8 cellular contexts compared by ENCODE assay signal in the genomic region with DNA sequence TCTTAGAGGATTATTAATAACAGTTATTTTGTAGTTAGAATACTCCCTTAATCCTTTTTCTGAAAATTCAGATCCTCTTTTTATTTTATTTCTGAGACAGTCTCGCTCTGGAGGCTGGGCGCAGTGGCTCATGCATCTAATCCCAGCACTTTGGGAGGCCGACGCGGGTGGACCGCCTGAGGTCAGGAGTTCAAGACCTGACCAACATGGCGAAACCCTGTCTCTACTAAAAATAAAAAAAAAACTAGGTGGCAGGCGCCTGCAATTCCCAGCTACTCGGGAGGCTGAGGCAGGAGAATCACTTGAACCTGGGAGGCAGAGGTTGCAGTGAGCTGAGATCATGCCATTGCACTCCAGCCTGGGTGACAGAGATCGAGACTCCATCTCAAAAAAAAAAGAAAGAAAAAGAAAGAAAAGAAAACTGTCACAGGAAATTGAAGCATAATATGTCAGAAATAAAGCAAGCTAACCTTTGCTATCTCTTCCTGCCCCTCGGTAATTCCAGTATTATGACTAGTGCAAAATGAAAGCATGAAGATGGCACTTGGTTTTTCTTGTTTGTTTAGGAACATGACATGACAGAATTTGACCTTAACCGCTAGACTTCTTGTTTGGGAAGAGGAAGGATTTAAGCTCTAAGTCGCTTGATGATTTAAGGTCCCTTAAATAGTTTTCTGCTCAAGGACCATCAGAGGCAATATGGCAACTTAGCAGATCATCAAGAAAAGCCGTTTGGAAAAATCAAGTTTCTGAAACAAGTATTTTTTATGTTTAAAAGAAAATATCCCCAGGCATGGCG. TPM values are rescaled to one million over a fixed set of nuclear protein-coding genes. Genes with fewer than 3 reads are reported as not detected.
DNase-seq lines count a peak whose midpoint lies in the region; ATAC-seq, FAIRE-seq and TF ChIP-seq lines count a peak whose summit lies in the region.

No MANE protein-coding gene starts in this region.

- no peak for FAIRE-seq in GM12891 (lab: Jason Lieb, UNC)

- no peaks in the 10 kb centered on the region for H3K9me3 Mint-ChIP-seq in activated naive CD4-positive, alpha-beta T cell treated with anti-CD3 and anti-CD28 coated beads, Interleukin-2, amount 50 U/mL, for 72 hours
- no peaks in the 10 kb centered on the region for H3K9me3 Mint-ChIP-seq in type B pancreatic cell

- 75 to 79% methylated on average over 15 of the region's 15 CpGs for WGBS in heart right ventricle, 2 donors

- peaks cover 6% of the 10 kb centered on the region for H3K27me3 Mint-ChIP-seq in type B pancreatic cell

- H3K4me3 Mint-ChIP-seq in type B pancreatic cell = peak overlapping the region; percentile 97

- H3K36me3 Mint-ChIP-seq in activated naive CD4-positive, alpha-beta T cell treated with anti-CD3 and anti-CD28 coated beads, Interleukin-2, amount 50 U/mL, for 72 hours = peaks cover 39 to 40% of the 10 kb centered on the region in 2 donors
- peaks cover 24% of the 10 kb centered on the region for H3K36me3 Mint-ChIP-seq in type B pancreatic cell

- intact Hi-C loops in heart right ventricle (cut with DNase I) = loop anchor here in 6 of 10 donors (2.0 to 5.0 kb wide), 7 partner anchors 25 to 141 kb away; partner anchors contain the start of gene PHF20 (in 1 of the 6)
- intact Hi-C loops in cardiac septum (cut with DNase I) = loop anchor here (2.0 to 5.0 kb wide), 3 partner anchors 47 to 138 kb away; partner anchors contain the start of genes CPNE1, NFS1, RBM12 and ROMO1

- H3K27ac Mint-ChIP-seq in activated naive CD4-positive, alpha-beta T cell treated with anti-CD3 and anti-CD28 coated beads, Interleukin-2, amount 50 U/mL, for 72 hours = peak overlapping the region; percentile 100
- H3K27ac Mint-ChIP-seq in type B pancreatic cell = peak overlapping the region; percentile 99

- no peak for TF ChIP-seq CTCF in heart right ventricle (IDR thresholded peaks at IDR 0.05)
- TF ChIP-seq CTCF in type B pancreatic cell (conservative IDR thresholded peaks at IDR 0.05) = no peak

- H3K27ac ChIP-seq in heart right ventricle = peak overlapping the region; percentile 86 to 100 (median 97)

- ATAC-seq in heart right ventricle (no peak), GM18519 (IDR thresholded peaks at IDR 0.05; ENCODE audit: low FRiP score, unreplicated experiment) (no peak), GM21515 (IDR thresholded peaks at IDR 0.05; ENCODE audit: unreplicated experiment) (no peak)
- ATAC-seq in activated naive CD4-positive, alpha-beta T cell treated with anti-CD3 and anti-CD28 coated beads, Interleukin-2, amount 50 U/mL, for 72 hours = peak in 1 of 2 donors; percentile 5

- H3K36me3 ChIP-seq in heart right ventricle = peaks cover 0 to 20% (median 10%) of the 10 kb centered on the region in 9 donors

- H3K4me3 ChIP-seq in heart right ventricle = peak overlapping the region in 5 of 10 donors; percentile 6 to 89 (median 83)

- no peaks in the 10 kb centered on the region for H3K9me3 ChIP-seq in heart right ventricle

- TF ChIP-seq POLR2A in GM12891 (IDR thresholded peaks at IDR 0.05; ENCODE audit: low read depth, low read length) = no peak

- no peak for DNase-seq in heart right ventricle
- no peak for DNase-seq in cardiac septum (ENCODE audit: low spot score)
- no peak for DNase-seq in activated naive CD4-positive, alpha-beta T cell treated with anti-CD3 and anti-CD28 coated beads, Interleukin-2, amount 50 U/mL, for 72 hours (ENCODE audit: low spot score in 2 of 2)
- DNase-seq in lung microvascular endothelial cell (ENCODE audit: low read depth in 2 of 2) = peak; percentile 45 to 55
- DNase-seq in type B pancreatic cell (ENCODE audit: extremely low spot score, unreplicated experiment) = no peak
- DNase-seq in GM12891 (ENCODE audit: insufficient read length, low spot score) = no peak

- H3K4me1 Mint-ChIP-seq in type B pancreatic cell (ENCODE audit: unreplicated experiment) = peaks cover 30% of the 10 kb centered on the region

- H3K27me3 ChIP-seq in heart right ventricle = no peaks in the 10 kb centered on the region

- H3K4me1 ChIP-seq in heart right ventricle = peaks cover 3 to 42% (median 29%) of the 10 kb centered on the region in 9 donors

TF ChIP-seq in GM12891, 5 proteins besides CTCF, POLR2A, EP300 and RAD21:
- TF ChIP-seq PAX5 (IDR thresholded peaks at IDR 0.05; ENCODE audit: insufficient read depth, low read length, severe bottlenecking) = no peak
- TF ChIP-seq TAF1 (IDR thresholded peaks at IDR 0.05; ENCODE audit: low read depth, low read length) = no peak
TF ChIP-seq in GM12891: peak in this region for 0.

RNA-seq across cellular contexts. Expression of gene RBM39, which starts 1.8 kb away (rescaled TPM):
- total RNA-seq in heart right ventricle (100 to 1,000 TPM; 110 to 170 (median 124) TPM), cardiac septum (167 TPM), lung microvascular endothelial cell (231 and 313 TPM in 2 replicates), type B pancreatic cell (ENCODE audit: low replicate concordance) (361 and 398 TPM in 2 replicates)
- 100 to 1,000 TPM in 1 of 2 donors, 10 to 100 TPM in 1; 98.8 to 412 TPM for polyA plus RNA-seq in heart right ventricle
- 100 to 1,000 TPM; 343 to 380 TPM for total RNA-seq in activated naive CD4-positive, alpha-beta T cell treated with anti-CD3 and anti-CD28 coated beads, Interleukin-2, amount 50 U/mL, for 72 hours
- polyA plus RNA-seq in GM12891 (2012; ENCODE audit: low read depth, missing spikeins) = 170 TPM

RNA-seq across cellular contexts. Expression of gene PHF20, which starts 27.9 kb away (rescaled TPM):
- total RNA-seq in heart right ventricle (10 to 100 TPM; 31.9 to 44.7 (median 37.8) TPM), cardiac septum (28.9 TPM), lung microvascular endothelial cell (17.9 and 20.6 TPM in 2 replicates), type B pancreatic cell (ENCODE audit: low replicate concordance) (33.4 and 37.6 TPM in 2 replicates)
- polyA plus RNA-seq in heart right ventricle = 10 to 100 TPM; 23.4 to 34.1 TPM
- total RNA-seq in activated naive CD4-positive, alpha-beta T cell treated with anti-CD3 and anti-CD28 coated beads, Interleukin-2, amount 50 U/mL, for 72 hours = 10 to 100 TPM; 58.5 to 71.4 TPM
- polyA plus RNA-seq in GM12891 (2012; ENCODE audit: low read depth, missing spikeins) = 38.6 TPM

RNA-seq across cellular contexts. Expression of gene ROMO1, which starts 44.7 kb away (rescaled TPM):
- total RNA-seq in heart right ventricle (100 to 1,000 TPM; 128 to 193 (median 156) TPM), cardiac septum (176 TPM), lung microvascular endothelial cell (284 TPM in 2 replicates), type B pancreatic cell (ENCODE audit: low replicate concordance) (131 and 160 TPM in 2 replicates)
- polyA plus RNA-seq in heart right ventricle = 100 to 1,000 TPM; 595 to 734 TPM
- 100 to 1,000 TPM; 111 to 120 TPM for total RNA-seq in activated naive CD4-positive, alpha-beta T cell treated with anti-CD3 and anti-CD28 coated beads, Interleukin-2, amount 50 U/mL, for 72 hours
- 268 TPM for polyA plus RNA-seq in GM12891 (2012; ENCODE audit: low read depth, missing spikeins)

RNA-seq across cellular contexts. Expression of gene NFS1, which starts 44.7 kb away (rescaled TPM):
- total RNA-seq in heart right ventricle (10 to 100 TPM; 41.8 to 69.0 (median 59.3) TPM), cardiac septum (55.0 TPM), lung microvascular endothelial cell (8.9 and 10.5 TPM in 2 replicates), type B pancreatic cell (ENCODE audit: low replicate concordance) (26.7 and 29.9 TPM in 2 replicates)
- polyA plus RNA-seq in heart right ventricle = 10 to 100 TPM; 29.5 to 49.7 TPM
- total RNA-seq in activated naive CD4-positive, alpha-beta T cell treated with anti-CD3 and anti-CD28 coated beads, Interleukin-2, amount 50 U/mL, for 72 hours = 10 to 100 TPM; 48.5 to 50.1 TPM
- polyA plus RNA-seq in GM12891 (2012; ENCODE audit: low read depth, missing spikeins) = 23.4 TPM

Comparison
In these comparisons a context has a peak if more than half of its experiments do, and no peak if none do; other contexts are left out.
1. DNase-seq: peak in lung microvascular endothelial cell (2 of 2); none in heart right ventricle (0 of 2), cardiac septum (single experiment), activated naive CD4-positive, alpha-beta T cell treated with anti-CD3 and anti-CD28 coated beads, Interleukin-2, amount 50 U/mL, for 72 hours (0 of 2), type B pancreatic cell (single experiment) and GM12891 (single experiment).